ENCODE assay signal across 9 cellular contexts in genomic region chr18:44742741-44743311, GRCh38.
DNase-seq lines count a peak whose midpoint lies in the region; ATAC-seq and TF ChIP-seq lines count a peak whose summit lies in the region.
"Had no signal": no experiment of that assay in that cellular context is flagged by ENCODE, and none has a peak within 500 bp of the region (broad histone marks: within the 10 kb centered on the region; RNA-seq: fewer than 3 reads in every experiment).

No MANE protein-coding gene starts in this region.

- H3K4me3 ChIP-seq in thoracic aorta: no peak overlapping the region

- peak overlapping the region; percentile 42 for H3K27ac ChIP-seq in VCaP
- no peak overlapping the region for H3K27ac ChIP-seq in thoracic aorta

- no peaks in the 10 kb centered on the region for H3K36me3 ChIP-seq in thoracic aorta

- H3K9me3 ChIP-seq in thoracic aorta: no peaks in the 10 kb centered on the region

- intact Hi-C loops in activated T-helper 2 cell treated with anti-CD3 and anti-CD28 coated beads, Interferon-gamma antibody, Interleukin-2, Interleukin-4, amounts not matched to agents 10 μg/mL and 5 μg/mL and 100 μg/mL, durations not matched to agents 14 hours and 24 hours and 36 hours (cut with micrococcal nuclease): no loop called here

- H3K9me3 Mint-ChIP-seq in activated T-helper 2 cell treated with anti-CD3 and anti-CD28 coated beads, Interferon-gamma antibody, Interleukin-2, Interleukin-4, amounts not matched to agents 10 μg/mL and 5 μg/mL and 100 μg/mL, durations not matched to agents 14 hours and 24 hours and 36 hours: no peaks in the 10 kb centered on the region

- H3K27ac Mint-ChIP-seq in activated T-helper 2 cell treated with anti-CD3 and anti-CD28 coated beads, Interferon-gamma antibody, Interleukin-2, Interleukin-4, amounts not matched to agents 10 μg/mL and 5 μg/mL and 100 μg/mL, durations not matched to agents 14 hours and 24 hours and 36 hours: no peak overlapping the region

- TF ChIP-seq CTCF in VCaP (conservative IDR thresholded peaks at IDR 0.05) (no peak), thoracic aorta (IDR thresholded peaks at IDR 0.05) (no peak)

- ATAC-seq in thoracic aorta (ENCODE audit: insufficient number of reproducible peaks, low FRiP score, low read depth) (peak; percentile 7), GM21825 (IDR thresholded peaks at IDR 0.05; ENCODE audit: unreplicated experiment) (no peak), GM18498 (IDR thresholded peaks at IDR 0.05; ENCODE audit: unreplicated experiment) (no peak)

- H3K27me3 ChIP-seq in thoracic aorta (replicated peaks; ENCODE audit: insufficient read depth): no peaks in the 10 kb centered on the region

- no peak overlapping the region for H3K4me3 Mint-ChIP-seq in activated T-helper 2 cell treated with anti-CD3 and anti-CD28 coated beads, Interferon-gamma antibody, Interleukin-2, Interleukin-4, amounts not matched to agents 10 μg/mL and 5 μg/mL and 100 μg/mL, durations not matched to agents 14 hours and 24 hours and 36 hours (ENCODE audit: low read depth)

- peaks cover 12 to 44% of the 10 kb centered on the region in 2 donors for H3K4me1 ChIP-seq in thoracic aorta (ENCODE audit: control insufficient read depth in 1 of 2, low read depth in 2 of 2)

- H3K27me3 Mint-ChIP-seq in activated T-helper 2 cell treated with anti-CD3 and anti-CD28 coated beads, Interferon-gamma antibody, Interleukin-2, Interleukin-4, amounts not matched to agents 10 μg/mL and 5 μg/mL and 100 μg/mL, durations not matched to agents 14 hours and 24 hours and 36 hours (ENCODE audit: low read depth): peaks cover 37% of the 10 kb centered on the region

- peaks cover 2% of the 10 kb centered on the region for H3K4me1 Mint-ChIP-seq in activated T-helper 2 cell treated with anti-CD3 and anti-CD28 coated beads, Interferon-gamma antibody, Interleukin-2, Interleukin-4, amounts not matched to agents 10 μg/mL and 5 μg/mL and 100 μg/mL, durations not matched to agents 14 hours and 24 hours and 36 hours (ENCODE audit: low read depth)

- DNase-seq in M059J (ENCODE audit: low read depth) (peak; percentile 65), islet precursor cell (peak; percentile 75), thoracic aorta (ENCODE audit: low spot score) (no peak)
- DNase-seq in activated T-helper 2 cell treated with anti-CD3 and anti-CD28 coated beads, Interferon-gamma antibody, Interleukin-2, Interleukin-4, amounts not matched to agents 10 μg/mL and 5 μg/mL and 100 μg/mL, durations not matched to agents 14 hours and 24 hours and 36 hours (ENCODE audit: low spot score): no peak
- no peak for DNase-seq in stimulated activated CD4-positive, alpha-beta T cell treated with anti-CD3 and anti-CD28 coated beads, Interleukin-4, amount 100 ng/mL, for 1 hour
- DNase-seq: stimulated activated CD4-positive, alpha-beta T cell treated with anti-CD3 and anti-CD28 coated beads, Interleukin-12 subunit alpha, Interleukin-12 subunit beta, amount 100 ng/mL, for 4 hours had no signal

- peaks cover 24% of the 10 kb centered on the region for H3K36me3 Mint-ChIP-seq in activated T-helper 2 cell treated with anti-CD3 and anti-CD28 coated beads, Interferon-gamma antibody, Interleukin-2, Interleukin-4, amounts not matched to agents 10 μg/mL and 5 μg/mL and 100 μg/mL, durations not matched to agents 14 hours and 24 hours and 36 hours (ENCODE audit: low read depth)

Comparison
In these comparisons a context has a peak if more than half of its experiments do, and no peak if none do; other contexts are left out.
1. DNase-seq: peak in M059J (single experiment) and islet precursor cell (single experiment); none in thoracic aorta (single experiment), activated T-helper 2 cell treated with anti-CD3 and anti-CD28 coated beads, Interferon-gamma antibody, Interleukin-2, Interleukin-4, amounts not matched to agents 10 μg/mL and 5 μg/mL and 100 μg/mL, durations not matched to agents 14 hours and 24 hours and 36 hours (single experiment) and stimulated activated CD4-positive, alpha-beta T cell treated with anti-CD3 and anti-CD28 coated beads, Interleukin-4, amount 100 ng/mL, for 1 hour (single experiment).